ENCODE assay signal across 9 cellular contexts in the genomic region with DNA sequence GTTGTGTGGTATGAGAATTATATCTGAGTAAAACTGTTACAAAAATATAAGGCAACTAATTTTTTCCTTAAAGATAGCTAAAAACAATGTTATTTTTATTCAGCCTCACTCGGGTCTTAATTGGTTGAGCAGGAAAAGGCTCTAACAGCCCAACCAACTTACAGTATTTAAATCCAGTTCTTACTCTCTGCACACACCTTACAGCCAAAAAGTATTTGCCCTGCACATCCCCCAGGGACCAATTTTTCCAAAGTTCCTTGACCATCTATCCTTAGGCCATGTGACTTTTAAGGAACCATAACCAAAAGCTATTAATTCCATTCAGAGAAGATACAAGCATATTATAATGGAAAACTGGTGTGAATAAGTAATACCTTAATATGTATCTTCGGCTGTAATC. TPM values are rescaled to one million over a fixed set of nuclear protein-coding genes. Genes with fewer than 3 reads are reported as not detected.
DNase-seq lines count a peak whose midpoint lies in the region; ATAC-seq and TF ChIP-seq lines count a peak whose summit lies in the region.
"Had no signal": no experiment of that assay in that cellular context is flagged by ENCODE, and none has a peak within 500 bp of the region (broad histone marks: within the 10 kb centered on the region; RNA-seq: fewer than 3 reads in every experiment).

No MANE protein-coding gene starts in this region.

- TF ChIP-seq POLR2A in ovary (IDR thresholded peaks at IDR 0.05) (no peak), GM18505 (IDR thresholded peaks at IDR 0.05; ENCODE audit: borderline replicate concordance, extremely low read depth, insufficient read depth, insufficient read length) (no peak)

- H3K79me2 ChIP-seq in MM.1S (ENCODE audit: low read length): peaks cover 67% of the 10 kb centered on the region

- peaks cover 7% of the 10 kb centered on the region; the same call in 1 of the 2 replicates for H4K20me1 ChIP-seq in MM.1S (ENCODE audit: insufficient read depth, low read length)

- no peaks in the 10 kb centered on the region for H3K9me2 ChIP-seq in MM.1S (replicated peaks; ENCODE audit: insufficient read depth, low read length)

- H3K27ac Mint-ChIP-seq in CD4-positive, alpha-beta T cell: no peak overlapping the region
- H3K27ac Mint-ChIP-seq: activated B cell treated with CpG ODN at 0.5 μM for 24 hours had no signal

- intact Hi-C loops in CD4-positive, alpha-beta T cell (cut with DNase I, micrococcal nuclease): loop anchor here (2.0 to 10.0 kb wide), 4 partner anchors 37 to 615 kb away; a partner anchor contains a TSS
- intact Hi-C loops in ovary (cut with DNase I): loop anchor here in 2 of 4 donors (10.0 kb wide), 3 partner anchors 105 to 135 kb away; a partner anchor contains a TSS

- no peaks in the 10 kb centered on the region for H3K27me3 Mint-ChIP-seq in CD4-positive, alpha-beta T cell
- H3K27me3 Mint-ChIP-seq: activated B cell treated with CpG ODN at 0.5 μM for 24 hours had no signal

- H3K4me1 ChIP-seq in MM.1S (ENCODE audit: low read length): peaks cover 3% of the 10 kb centered on the region; the same call in 1 of the 2 replicates
- peaks cover 10% of the 10 kb centered on the region for H3K4me1 ChIP-seq in ovary (ENCODE audit: insufficient read depth)

- H3K4me1 Mint-ChIP-seq in CD4-positive, alpha-beta T cell (ENCODE audit: low read depth): peaks cover 13% of the 10 kb centered on the region

- TF ChIP-seq CTCF in CD4-positive, alpha-beta T cell (IDR thresholded peaks at IDR 0.05): no peak
- TF ChIP-seq CTCF in MM.1S (IDR thresholded peaks at IDR 0.05; ENCODE audit: low read length) (no peak), ovary (IDR thresholded peaks at IDR 0.05) (no peak)

- H3K4me3 Mint-ChIP-seq in CD4-positive, alpha-beta T cell: no peak overlapping the region
- H3K4me3 Mint-ChIP-seq: activated B cell treated with CpG ODN at 0.5 μM for 24 hours had no signal

- ATAC-seq in CD4-positive, alpha-beta T cell (ENCODE audit: poor library complexity): no peak
- no peak for ATAC-seq in GM18505 (IDR thresholded peaks at IDR 0.05; ENCODE audit: unreplicated experiment)

- H3K9me3 Mint-ChIP-seq in CD4-positive, alpha-beta T cell: no peaks in the 10 kb centered on the region
- H3K9me3 Mint-ChIP-seq: activated B cell treated with CpG ODN at 0.5 μM for 24 hours had no signal

- POLR2A ChIA-PET in CD4-positive, alpha-beta T cell (lab: Charles Lee): interaction anchor here (0.5 to 3.3 kb wide), 15 partner anchors 8 to 470 kb away, joined by 3 to 55 read pairs (median 8); a partner anchor contains a TSS

- H3K27me3 ChIP-seq in CD4-positive, alpha-beta T cell (ENCODE audit: control insufficient read depth, insufficient read depth, low read length): no peaks in the 10 kb centered on the region
- peaks cover 3% of the 10 kb centered on the region; the same call in 1 of the 2 replicates for H3K27me3 ChIP-seq in MM.1S (replicated peaks; ENCODE audit: insufficient read depth, low read length)
- H3K27me3 ChIP-seq in ovary: no peaks in the 10 kb centered on the region

- no peaks in the 10 kb centered on the region for H3K9me3 ChIP-seq in CD4-positive, alpha-beta T cell (ENCODE audit: control insufficient read depth, low read length)
- no peaks in the 10 kb centered on the region for H3K9me3 ChIP-seq in MM.1S (replicated peaks; ENCODE audit: insufficient read depth, low read length)
- no peaks in the 10 kb centered on the region for H3K9me3 ChIP-seq in ovary

- CTCF ChIA-PET in CD4-positive, alpha-beta T cell (lab: Charles Lee): interaction anchor here (0.8 to 2.7 kb wide), 4 partner anchors 10 to 136 kb away, joined by 3 to 8 read pairs (median 4); a partner anchor contains a TSS

- peak overlapping the region; percentile 99 for H3K27ac ChIP-seq in CD4-positive, alpha-beta T cell (ENCODE audit: low read depth, low read length)
- H3K27ac ChIP-seq in MM.1S (ENCODE audit: low read length) (peak overlapping the region; percentile 93; the same call in 1 of the 2 replicates), epithelial cell of prostate (peak overlapping the region; percentile 95), ovary (peak overlapping the region; percentile 88 to 99)

- no peak overlapping the region for H2AFZ ChIP-seq in MM.1S (ENCODE audit: low read length)

- H3K4me3 ChIP-seq in MM.1S (ENCODE audit: low read length): peak overlapping the region; percentile 79
- H3K4me3 ChIP-seq in ovary: peak overlapping the region; percentile 67

- H3K36me3 Mint-ChIP-seq in CD4-positive, alpha-beta T cell (ENCODE audit: low read depth): peaks cover 28% of the 10 kb centered on the region

- peak overlapping the region; percentile 70 for H3K9ac ChIP-seq in MM.1S (ENCODE audit: low read length)

- WGBS in ovary, 3 donors: 0 to 1% (median 1%) methylated on average over 2 of the region's 2 CpGs

- H3K36me3 ChIP-seq in MM.1S (replicated peaks; ENCODE audit: insufficient read depth, low read length) (peaks cover 5% of the 10 kb centered on the region; the same call in 1 of the 2 replicates), ovary (no peaks in the 10 kb centered on the region)

- H3F3A ChIP-seq in MM.1S (ENCODE audit: insufficient read depth, low read length): peaks cover 25% of the 10 kb centered on the region

- no peak for TF ChIP-seq EP300 in ovary (IDR thresholded peaks at IDR 0.05)

- DNase-seq in CD4-positive, alpha-beta T cell: no peak
- DNase-seq in MM.1S (no peak), epithelial cell of prostate (ENCODE audit: low read depth, low spot score) (no peak), ovary (no peak)
- DNase-seq in effector CD8-positive, alpha-beta T cell (lab: John Stamatoyannopoulos, UW): no peak
- no peak for DNase-seq in activated CD4-positive, CD25-positive, alpha-beta regulatory T cell treated with anti-CD3 and anti-CD28 coated beads, Interleukin-2, amount 50 U/mL, for 72 hours
- DNase-seq in activated CD4-positive, CD25-positive, alpha-beta regulatory T cell (lab: John Stamatoyannopoulos, UW): no peak
- DNase-seq: activated B cell treated with CpG ODN at 0.5 μM for 24 hours had no signal

- H3K4me2 ChIP-seq in MM.1S (ENCODE audit: low read depth, low read length): peak overlapping the region; percentile 77

RNA-seq across cellular contexts. Expression of a gene that starts 1.2 kb away (rescaled TPM):
- 1 to 10 TPM; 3.8 to 4.3 TPM for total RNA-seq in CD4-positive, alpha-beta T cell
- 1 to 10 TPM; 3.7 to 9.0 (median 5.7) TPM for total RNA-seq in ovary
- polyA plus RNA-seq in ovary: 1 to 10 TPM; 2.8 to 4.0 TPM

RNA-seq across cellular contexts. Expression of a gene that starts 8.4 kb away (rescaled TPM):
- total RNA-seq in CD4-positive, alpha-beta T cell: 100 to 1,000 TPM; 130 to 131 TPM
- total RNA-seq in ovary: 100 to 1,000 TPM; 175 to 315 (median 287) TPM
- polyA plus RNA-seq in ovary: 100 to 1,000 TPM; 142 to 388 TPM
